ENCODE assay signal across 1 cellular context in the genomic region with DNA sequence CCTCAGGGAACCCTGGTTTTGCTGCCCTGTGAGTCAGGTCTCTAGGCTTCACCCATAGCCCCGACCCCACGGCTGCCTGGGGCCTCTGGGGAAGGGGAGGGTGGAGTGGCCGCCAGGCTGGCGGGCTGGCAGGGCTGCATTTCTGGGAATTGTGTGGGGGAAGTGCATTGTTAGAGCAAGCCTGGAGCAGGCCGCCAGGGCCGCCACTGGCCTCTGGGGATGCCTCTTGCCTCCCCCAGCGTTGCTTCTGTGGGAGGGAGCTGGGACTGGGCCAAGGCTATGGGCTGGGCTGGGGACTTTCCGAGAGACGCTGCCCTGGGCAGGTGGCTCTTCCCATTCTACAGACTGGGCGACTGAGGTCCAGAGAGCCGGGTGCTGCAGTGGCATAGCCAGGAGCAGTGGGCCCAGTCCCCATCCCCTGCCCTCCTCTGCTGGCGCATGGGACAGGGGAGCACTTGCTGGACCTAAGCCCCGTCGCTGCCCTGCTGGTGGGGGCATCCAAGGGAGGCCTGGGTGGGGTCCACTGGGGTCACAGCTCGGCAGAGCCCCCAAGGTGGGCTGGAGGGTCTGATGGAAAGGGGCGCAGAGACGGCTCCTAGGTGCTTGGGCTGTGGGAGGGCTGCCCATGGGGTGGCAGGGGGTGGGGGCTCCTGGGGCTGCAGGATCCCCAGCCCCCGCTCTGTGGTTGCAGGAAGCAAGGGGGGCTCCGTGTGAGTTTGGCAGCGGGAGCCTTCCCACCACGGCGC.
A peak's percentile ranks its signal among the peaks of the same experiment; 100 is the strongest.
TF ChIP-seq lines count a peak whose summit lies in the region.

No MANE protein-coding gene starts in this region.

TF ChIP-seq in HepG2, 621 proteins besides CTCF, POLR2A, EP300 and RAD21 (continued from another document and continues in another):
- TF ChIP-seq, protein P1, sequence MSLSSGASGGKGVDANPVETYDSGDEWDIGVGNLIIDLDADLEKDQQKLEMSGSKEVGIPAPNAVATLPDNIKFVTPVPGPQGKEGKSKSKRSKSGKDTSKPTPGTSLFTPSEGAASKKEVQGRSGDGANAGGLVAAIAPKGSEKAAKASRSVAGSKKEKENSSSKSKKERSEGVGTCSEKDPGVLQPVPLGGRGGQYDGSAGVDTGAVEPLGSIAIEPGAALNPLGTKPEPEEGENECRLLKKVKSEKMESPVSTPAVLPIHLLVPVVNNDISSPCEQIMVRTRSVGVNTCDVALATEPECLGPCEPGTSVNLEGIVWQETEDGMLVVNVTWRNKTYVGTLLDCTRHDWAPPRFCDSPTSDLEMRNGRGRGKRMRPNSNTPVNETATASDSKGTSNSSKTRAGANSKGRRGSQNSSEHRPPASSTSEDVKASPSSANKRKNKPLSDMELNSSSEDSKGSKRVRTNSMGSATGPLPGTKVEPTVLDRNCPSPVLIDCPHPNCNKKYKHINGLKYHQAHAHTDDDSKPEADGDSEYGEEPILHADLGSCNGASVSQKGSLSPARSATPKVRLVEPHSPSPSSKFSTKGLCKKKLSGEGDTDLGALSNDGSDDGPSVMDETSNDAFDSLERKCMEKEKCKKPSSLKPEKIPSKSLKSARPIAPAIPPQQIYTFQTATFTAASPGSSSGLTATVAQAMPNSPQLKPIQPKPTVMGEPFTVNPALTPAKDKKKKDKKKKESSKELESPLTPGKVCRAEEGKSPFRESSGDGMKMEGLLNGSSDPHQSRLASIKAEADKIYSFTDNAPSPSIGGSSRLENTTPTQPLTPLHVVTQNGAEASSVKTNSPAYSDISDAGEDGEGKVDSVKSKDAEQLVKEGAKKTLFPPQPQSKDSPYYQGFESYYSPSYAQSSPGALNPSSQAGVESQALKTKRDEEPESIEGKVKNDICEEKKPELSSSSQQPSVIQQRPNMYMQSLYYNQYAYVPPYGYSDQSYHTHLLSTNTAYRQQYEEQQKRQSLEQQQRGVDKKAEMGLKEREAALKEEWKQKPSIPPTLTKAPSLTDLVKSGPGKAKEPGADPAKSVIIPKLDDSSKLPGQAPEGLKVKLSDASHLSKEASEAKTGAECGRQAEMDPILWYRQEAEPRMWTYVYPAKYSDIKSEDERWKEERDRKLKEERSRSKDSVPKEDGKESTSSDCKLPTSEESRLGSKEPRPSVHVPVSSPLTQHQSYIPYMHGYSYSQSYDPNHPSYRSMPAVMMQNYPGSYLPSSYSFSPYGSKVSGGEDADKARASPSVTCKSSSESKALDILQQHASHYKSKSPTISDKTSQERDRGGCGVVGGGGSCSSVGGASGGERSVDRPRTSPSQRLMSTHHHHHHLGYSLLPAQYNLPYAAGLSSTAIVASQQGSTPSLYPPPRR (CRISPR knock-in tag; IDR thresholded peaks at IDR 0.05; ENCODE audit: borderline replicate concordance): peak; percentile 58
- TF ChIP-seq ZNF672 (CRISPR knock-in tag; IDR thresholded peaks at IDR 0.05) (no peak), ETV5 (CRISPR knock-in tag; IDR thresholded peaks at IDR 0.05; ENCODE audit: borderline replicate concordance) (peak; percentile 22; the same call in 1 of the 2 replicates), ZNF562 (CRISPR knock-in tag; IDR thresholded peaks at IDR 0.05; ENCODE audit: borderline replicate concordance) (no peak), FOXO1 (CRISPR knock-in tag; IDR thresholded peaks at IDR 0.05) (0 out of 2 replicates have a peak, but pooled peaks have one; percentile 31), KDM5A (IDR thresholded peaks at IDR 0.05; ENCODE audit: borderline replicate concordance, low read length) (0 out of 2 replicates have a peak, but pooled peaks have one; percentile 25), ZNF660 (CRISPR knock-in tag; IDR thresholded peaks at IDR 0.05; ENCODE audit: borderline replicate concordance, low read depth) (no peak), NFRKB (IDR thresholded peaks at IDR 0.05) (no peak), TOPORS (CRISPR knock-in tag; IDR thresholded peaks at IDR 0.05) (no peak; the same call in 1 of the 2 replicates), ZNF224 (CRISPR knock-in tag; IDR thresholded peaks at IDR 0.05) (no peak), KAT7 (CRISPR knock-in tag; IDR thresholded peaks at IDR 0.05; ENCODE audit: borderline replicate concordance) (0 out of 2 replicates have a peak, but pooled peaks have one; percentile 8), CCAR2 (optimal IDR thresholded peaks at IDR 0.05; ENCODE audit: low read depth, low read length) (peak; percentile 7), DNMT3B (CRISPR knock-in tag; conservative IDR thresholded peaks at IDR 0.05) (peak; percentile 86; the same call in 1 of the 2 replicates), ZBTB20 (CRISPR knock-in tag; IDR thresholded peaks at IDR 0.05; ENCODE audit: borderline replicate concordance, low read depth) (peak; percentile 42; the same call in 1 of the 2 replicates), SOX6 (IDR thresholded peaks at IDR 0.05) (no peak), SOX6 (CRISPR knock-in tag; IDR thresholded peaks at IDR 0.05) (peak; percentile 26), KLF15 (CRISPR knock-in tag; IDR thresholded peaks at IDR 0.05; ENCODE audit: borderline replicate concordance) (peak; percentile 54; the same call in 1 of the 2 replicates), ATF7 (IDR thresholded peaks at IDR 0.05) (no peak), ATF7 (CRISPR knock-in tag; IDR thresholded peaks at IDR 0.05) (no peak), HES4 (CRISPR knock-in tag; IDR thresholded peaks at IDR 0.05; ENCODE audit: borderline replicate concordance) (0 out of 2 replicates have a peak, but pooled peaks have one; percentile 65), ZNF317 (CRISPR knock-in tag; IDR thresholded peaks at IDR 0.05) (0 out of 2 replicates have a peak, but pooled peaks have one; percentile 7), EZH2 (conservative IDR thresholded peaks at IDR 0.05; ENCODE audit: low read depth, low read length) (no peak), ZNF282 (IDR thresholded peaks at IDR 0.05; ENCODE audit: partially characterized antibody) (no peak), HHEX (CRISPR knock-in tag; IDR thresholded peaks at IDR 0.05) (no peak), ZNF546 (CRISPR knock-in tag; conservative IDR thresholded peaks at IDR 0.05) (peak; percentile 93)
- TF ChIP-seq, protein P2, sequence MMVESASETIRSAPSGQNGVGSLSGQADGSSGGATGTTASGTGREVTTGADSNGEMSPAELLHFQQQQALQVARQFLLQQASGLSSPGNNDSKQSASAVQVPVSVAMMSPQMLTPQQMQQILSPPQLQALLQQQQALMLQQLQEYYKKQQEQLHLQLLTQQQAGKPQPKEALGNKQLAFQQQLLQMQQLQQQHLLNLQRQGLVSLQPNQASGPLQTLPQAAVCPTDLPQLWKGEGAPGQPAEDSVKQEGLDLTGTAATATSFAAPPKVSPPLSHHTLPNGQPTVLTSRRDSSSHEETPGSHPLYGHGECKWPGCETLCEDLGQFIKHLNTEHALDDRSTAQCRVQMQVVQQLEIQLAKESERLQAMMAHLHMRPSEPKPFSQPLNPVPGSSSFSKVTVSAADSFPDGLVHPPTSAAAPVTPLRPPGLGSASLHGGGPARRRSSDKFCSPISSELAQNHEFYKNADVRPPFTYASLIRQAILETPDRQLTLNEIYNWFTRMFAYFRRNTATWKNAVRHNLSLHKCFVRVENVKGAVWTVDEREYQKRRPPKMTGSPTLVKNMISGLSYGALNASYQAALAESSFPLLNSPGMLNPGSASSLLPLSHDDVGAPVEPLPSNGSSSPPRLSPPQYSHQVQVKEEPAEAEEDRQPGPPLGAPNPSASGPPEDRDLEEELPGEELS (CRISPR knock-in tag; IDR thresholded peaks at IDR 0.05): peak; percentile 40; the same call in 1 of the 2 replicates
- TF ChIP-seq, protein P3, sequence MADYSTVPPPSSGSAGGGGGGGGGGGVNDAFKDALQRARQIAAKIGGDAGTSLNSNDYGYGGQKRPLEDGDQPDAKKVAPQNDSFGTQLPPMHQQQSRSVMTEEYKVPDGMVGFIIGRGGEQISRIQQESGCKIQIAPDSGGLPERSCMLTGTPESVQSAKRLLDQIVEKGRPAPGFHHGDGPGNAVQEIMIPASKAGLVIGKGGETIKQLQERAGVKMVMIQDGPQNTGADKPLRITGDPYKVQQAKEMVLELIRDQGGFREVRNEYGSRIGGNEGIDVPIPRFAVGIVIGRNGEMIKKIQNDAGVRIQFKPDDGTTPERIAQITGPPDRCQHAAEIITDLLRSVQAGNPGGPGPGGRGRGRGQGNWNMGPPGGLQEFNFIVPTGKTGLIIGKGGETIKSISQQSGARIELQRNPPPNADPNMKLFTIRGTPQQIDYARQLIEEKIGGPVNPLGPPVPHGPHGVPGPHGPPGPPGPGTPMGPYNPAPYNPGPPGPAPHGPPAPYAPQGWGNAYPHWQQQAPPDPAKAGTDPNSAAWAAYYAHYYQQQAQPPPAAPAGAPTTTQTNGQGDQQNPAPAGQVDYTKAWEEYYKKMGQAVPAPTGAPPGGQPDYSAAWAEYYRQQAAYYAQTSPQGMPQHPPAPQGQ (CRISPR knock-in tag; IDR thresholded peaks at IDR 0.05; ENCODE audit: borderline replicate concordance): 0 out of 2 replicates have a peak, but pooled peaks have one; percentile 27
- TF ChIP-seq, protein P4, sequence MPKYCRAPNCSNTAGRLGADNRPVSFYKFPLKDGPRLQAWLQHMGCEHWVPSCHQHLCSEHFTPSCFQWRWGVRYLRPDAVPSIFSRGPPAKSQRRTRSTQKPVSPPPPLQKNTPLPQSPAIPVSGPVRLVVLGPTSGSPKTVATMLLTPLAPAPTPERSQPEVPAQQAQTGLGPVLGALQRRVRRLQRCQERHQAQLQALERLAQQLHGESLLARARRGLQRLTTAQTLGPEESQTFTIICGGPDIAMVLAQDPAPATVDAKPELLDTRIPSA (CRISPR knock-in tag; IDR thresholded peaks at IDR 0.05; ENCODE audit: borderline replicate concordance): no peak
- TF ChIP-seq, protein P5, sequence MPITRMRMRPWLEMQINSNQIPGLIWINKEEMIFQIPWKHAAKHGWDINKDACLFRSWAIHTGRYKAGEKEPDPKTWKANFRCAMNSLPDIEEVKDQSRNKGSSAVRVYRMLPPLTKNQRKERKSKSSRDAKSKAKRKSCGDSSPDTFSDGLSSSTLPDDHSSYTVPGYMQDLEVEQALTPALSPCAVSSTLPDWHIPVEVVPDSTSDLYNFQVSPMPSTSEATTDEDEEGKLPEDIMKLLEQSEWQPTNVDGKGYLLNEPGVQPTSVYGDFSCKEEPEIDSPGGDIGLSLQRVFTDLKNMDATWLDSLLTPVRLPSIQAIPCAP (CRISPR knock-in tag; IDR thresholded peaks at IDR 0.05; ENCODE audit: low read depth): no peak
- TF ChIP-seq, protein P6, sequence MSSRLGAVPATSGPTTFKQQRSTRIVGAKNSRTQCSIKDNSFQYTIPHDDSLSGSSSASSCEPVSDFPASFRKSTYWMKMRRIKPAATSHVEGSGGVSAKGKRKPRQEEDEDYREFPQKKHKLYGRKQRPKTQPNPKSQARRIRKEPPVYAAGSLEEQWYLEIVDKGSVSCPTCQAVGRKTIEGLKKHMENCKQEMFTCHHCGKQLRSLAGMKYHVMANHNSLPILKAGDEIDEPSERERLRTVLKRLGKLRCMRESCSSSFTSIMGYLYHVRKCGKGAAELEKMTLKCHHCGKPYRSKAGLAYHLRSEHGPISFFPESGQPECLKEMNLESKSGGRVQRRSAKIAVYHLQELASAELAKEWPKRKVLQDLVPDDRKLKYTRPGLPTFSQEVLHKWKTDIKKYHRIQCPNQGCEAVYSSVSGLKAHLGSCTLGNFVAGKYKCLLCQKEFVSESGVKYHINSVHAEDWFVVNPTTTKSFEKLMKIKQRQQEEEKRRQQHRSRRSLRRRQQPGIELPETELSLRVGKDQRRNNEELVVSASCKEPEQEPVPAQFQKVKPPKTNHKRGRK (CRISPR knock-in tag; IDR thresholded peaks at IDR 0.05): no peak
- TF ChIP-seq, protein P7, sequence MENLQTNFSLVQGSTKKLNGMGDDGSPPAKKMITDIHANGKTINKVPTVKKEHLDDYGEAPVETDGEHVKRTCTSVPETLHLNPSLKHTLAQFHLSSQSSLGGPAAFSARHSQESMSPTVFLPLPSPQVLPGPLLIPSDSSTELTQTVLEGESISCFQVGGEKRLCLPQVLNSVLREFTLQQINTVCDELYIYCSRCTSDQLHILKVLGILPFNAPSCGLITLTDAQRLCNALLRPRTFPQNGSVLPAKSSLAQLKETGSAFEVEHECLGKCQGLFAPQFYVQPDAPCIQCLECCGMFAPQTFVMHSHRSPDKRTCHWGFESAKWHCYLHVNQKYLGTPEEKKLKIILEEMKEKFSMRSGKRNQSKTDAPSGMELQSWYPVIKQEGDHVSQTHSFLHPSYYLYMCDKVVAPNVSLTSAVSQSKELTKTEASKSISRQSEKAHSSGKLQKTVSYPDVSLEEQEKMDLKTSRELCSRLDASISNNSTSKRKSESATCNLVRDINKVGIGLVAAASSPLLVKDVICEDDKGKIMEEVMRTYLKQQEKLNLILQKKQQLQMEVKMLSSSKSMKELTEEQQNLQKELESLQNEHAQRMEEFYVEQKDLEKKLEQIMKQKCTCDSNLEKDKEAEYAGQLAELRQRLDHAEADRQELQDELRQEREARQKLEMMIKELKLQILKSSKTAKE (CRISPR knock-in tag; IDR thresholded peaks at IDR 0.05; ENCODE audit: borderline replicate concordance): no peak
- TF ChIP-seq, protein P8, sequence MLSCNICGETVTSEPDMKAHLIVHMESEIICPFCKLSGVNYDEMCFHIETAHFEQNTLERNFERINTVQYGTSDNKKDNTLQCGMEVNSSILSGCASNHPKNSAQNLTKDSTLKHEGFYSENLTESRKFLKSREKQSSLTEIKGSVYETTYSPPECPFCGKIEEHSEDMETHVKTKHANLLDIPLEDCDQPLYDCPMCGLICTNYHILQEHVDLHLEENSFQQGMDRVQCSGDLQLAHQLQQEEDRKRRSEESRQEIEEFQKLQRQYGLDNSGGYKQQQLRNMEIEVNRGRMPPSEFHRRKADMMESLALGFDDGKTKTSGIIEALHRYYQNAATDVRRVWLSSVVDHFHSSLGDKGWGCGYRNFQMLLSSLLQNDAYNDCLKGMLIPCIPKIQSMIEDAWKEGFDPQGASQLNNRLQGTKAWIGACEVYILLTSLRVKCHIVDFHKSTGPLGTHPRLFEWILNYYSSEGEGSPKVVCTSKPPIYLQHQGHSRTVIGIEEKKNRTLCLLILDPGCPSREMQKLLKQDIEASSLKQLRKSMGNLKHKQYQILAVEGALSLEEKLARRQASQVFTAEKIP (CRISPR knock-in tag; IDR thresholded peaks at IDR 0.05; ENCODE audit: borderline replicate concordance): no peak
